ENCODE assay signal across 8 cellular contexts in genomic region chr1:32464716-32465540, GRCh38. TPM values are rescaled to one million over a fixed set of nuclear protein-coding genes. Genes with fewer than 3 reads are reported as not detected.
DNase-seq lines count a peak whose midpoint lies in the region; ATAC-seq and TF ChIP-seq lines count a peak whose summit lies in the region.

Gene ZBTB8B (plus strand): TSS chr1:32465072. CDS start chr1:32470625, 5,553 bp downstream.

- H3K36me3 ChIP-seq in duodenal mucosa (ENCODE audit: control insufficient read depth in 1 of 2, insufficient read depth in 2 of 2, low read length in 2 of 2), result no peaks in the 10 kb centered on the region

- DNase-seq in Calu3 (peak; percentile 89), NCI-H128 (lab: John Stamatoyannopoulos, UW; ENCODE audit: unreplicated experiment) (peak; percentile 97), left kidney (ENCODE audit: low read depth, low spot score) (peak; percentile 99)
- peak; percentile 58 for DNase-seq in activated CD4-positive, alpha-beta T cell treated with anti-CD3 and anti-CD28 coated beads for 48 hours
- DNase-seq in stimulated activated CD4-positive, alpha-beta T cell treated with anti-CD3 and anti-CD28 coated beads, Interleukin-15, amount 100 ng/mL, for 24 hours, result peak; percentile 65

- intact Hi-C loops in Calu3 (cut with micrococcal nuclease; ENCODE audit: unreplicated experiment), result no loop called here

- no peak within 1 kb of the TSS for H3K27ac ChIP-seq in duodenal mucosa (ENCODE audit: low read depth, low read length)

- H3K4me1 Mint-ChIP-seq in Calu3 (ENCODE audit: low read depth, unreplicated experiment), result peaks cover 14% of the 10 kb centered on the region

- no peaks in the 10 kb centered on the region for H3K9me3 ChIP-seq in duodenal mucosa (ENCODE audit: control insufficient read depth in 1 of 2, low read length in 2 of 2)

- H3K27ac Mint-ChIP-seq in Calu3 (ENCODE audit: unreplicated experiment), result peak within 1 kb of the TSS; percentile 73

- H3K4me3 Mint-ChIP-seq in Calu3 (ENCODE audit: low read depth, unreplicated experiment), result peak within 1 kb of the TSS; percentile 98

- peaks cover 0 to 13% of the 10 kb centered on the region in 2 donors for H3K4me1 ChIP-seq in duodenal mucosa (ENCODE audit: control insufficient read depth in 1 of 2, insufficient read depth in 2 of 2, low read length in 2 of 2)

- no peak for TF ChIP-seq CTCF in Calu3 (IDR thresholded peaks at IDR 0.05; ENCODE audit: unreplicated experiment)

- CTCF ChIA-PET in Calu3 (lab: Charles Lee), result no interaction called here

- H3K4me3 ChIP-seq in duodenal mucosa (ENCODE audit: low read depth in 1 of 2, low read length in 2 of 2), result peak within 1 kb of the TSS; percentile 60 to 62

- no peak for ATAC-seq in HG02852 (IDR thresholded peaks at IDR 0.05; ENCODE audit: unreplicated experiment)
- no peak for ATAC-seq in GM18861 (IDR thresholded peaks at IDR 0.05; ENCODE audit: unreplicated experiment)

- no TSS peak for BruUV-seq in Calu3 (replicated peaks; lab: Mats Ljungman, UMichigan)

- H3K27me3 Mint-ChIP-seq in Calu3 (ENCODE audit: unreplicated experiment), result peaks cover 59% of the 10 kb centered on the region

- H3K27me3 ChIP-seq in duodenal mucosa (ENCODE audit: control insufficient read depth in 1 of 2, insufficient read depth in 2 of 2, low read length in 2 of 2), result peaks cover 26 to 29% of the 10 kb centered on the region in 2 donors

- H3K9me3 Mint-ChIP-seq in Calu3 (ENCODE audit: low read depth, unreplicated experiment), result no peaks in the 10 kb centered on the region

- peaks cover 11% of the 10 kb centered on the region for H3K36me3 Mint-ChIP-seq in Calu3 (ENCODE audit: insufficient read depth, unreplicated experiment)

- no peak within 1 kb of the TSS for H3K9ac ChIP-seq in duodenal mucosa (ENCODE audit: low read depth in 1 of 2, low read length in 2 of 2)

RNA-seq across cellular contexts. Expression of gene ZBTB8B, which starts in this region (rescaled TPM):
- 0.32 and 0.35 TPM in 2 replicates for total RNA-seq in Calu3 (2022)

Comparison
In these comparisons a context has a peak if more than half of its experiments do, and no peak if none do; other contexts are left out.
1. Peak in DNase-seq in Calu3; RNA of the gene not detected or under 1 TPM.